Comparison of ENCODE assay signal across 8 cellular contexts in genomic region chr6:4017847-4018193, GRCh38.
DNase-seq lines count a peak whose midpoint lies in the region; ATAC-seq and TF ChIP-seq lines count a peak whose summit lies in the region.

No MANE protein-coding gene starts in this region.

- H3K9me3 ChIP-seq in HEK293 (ENCODE audit: control insufficient read depth, insufficient read depth, low read depth, low read length) (no peaks in the 10 kb centered on the region), mucosa of descending colon (no peaks in the 10 kb centered on the region)

- H3K4me3 ChIP-seq in HEK293 (ENCODE audit: low read depth, low read length), result peak overlapping the region; percentile 93
- H3K4me3 ChIP-seq in mucosa of descending colon, result peak overlapping the region; percentile 54

- POLR2A ChIA-PET in HEK293 (lab: Yijun Ruan, JAX), result interaction anchor here (0.6 to 1.9 kb wide), 7 partner anchors 10 to 679 kb away, joined by 3 to 14 read pairs (median 4); partner anchors contain the start of gene ECI2

- no peak for ATAC-seq in mucosa of descending colon
- no peak for ATAC-seq in GM19463 (IDR thresholded peaks at IDR 0.05; ENCODE audit: unreplicated experiment)
- ATAC-seq in HG03565 (IDR thresholded peaks at IDR 0.05; ENCODE audit: unreplicated experiment), result no peak

- H3K36me3 ChIP-seq in HEK293 (ENCODE audit: control insufficient read depth in 2 of 2, insufficient read depth in 1 of 2, low read length in 2 of 2) (peaks cover 13 to 20% of the 10 kb centered on the region in 2 experiments), mucosa of descending colon (ENCODE audit: low read depth) (no peaks in the 10 kb centered on the region)

- peaks cover 3% of the 10 kb centered on the region; the same call in 1 of the 2 replicates for H3K4me1 ChIP-seq in HEK293 (ENCODE audit: control insufficient read depth, insufficient read depth, low read length)
- H3K4me1 ChIP-seq in mucosa of descending colon (ENCODE audit: low read depth), result peaks cover 28% of the 10 kb centered on the region

- TF ChIP-seq CTCF in HEK293 (tag by site-specific recombination; IDR thresholded peaks at IDR 0.05) (no peak), mucosa of descending colon (IDR thresholded peaks at IDR 0.05) (no peak)

- CTCF ChIA-PET in HEK293 (lab: Yijun Ruan, JAX), result interaction anchor here (0.6 to 1.5 kb wide), 9 partner anchors 15 to 852 kb away, joined by 3 to 7 read pairs (median 3); no protein-coding TSS in a partner anchor

- H3K27ac ChIP-seq in HEK293 (ENCODE audit: extremely low read depth, low read depth, low read length) (peak overlapping the region; percentile 100), cingulate gyrus (ENCODE audit: low read depth, low read length) (peak overlapping the region; percentile 88)

- peak; percentile 50 for DNase-seq in D341Med (ENCODE audit: low spot score)
- peak; percentile 84 for DNase-seq in OCI-M1 (lab: John Stamatoyannopoulos, UW)
- no peak for DNase-seq in mucosa of descending colon
- DNase-seq in NCI-H187 treated with DMSO at 0.1 percent for 48 hours (lab: John Stamatoyannopoulos, UW), result no peak

- intact Hi-C loops in mucosa of descending colon (cut with DNase I, micrococcal nuclease), result no loop called here

TF ChIP-seq in HEK293, 187 proteins besides CTCF, POLR2A, EP300 and RAD21:
- TF ChIP-seq ZNF692 (tag by site-specific recombination; IDR thresholded peaks at IDR 0.05) (no peak), ZNF549 (tag by site-specific recombination; IDR thresholded peaks at IDR 0.05) (no peak), ZNF518A (tag by site-specific recombination; conservative IDR thresholded peaks at IDR 0.05; ENCODE audit: low read depth) (no peak), INSM2 (tag by site-specific recombination; IDR thresholded peaks at IDR 0.05) (no peak), ZNF426 (tag by site-specific recombination; IDR thresholded peaks at IDR 0.05) (no peak), ZNF488 (tag by site-specific recombination; IDR thresholded peaks at IDR 0.05) (no peak), ZNF777 (tag by site-specific recombination; IDR thresholded peaks at IDR 0.05; ENCODE audit: borderline replicate concordance) (no peak), ZNF600 (tag by site-specific recombination; IDR thresholded peaks at IDR 0.05) (no peak), PRDM6 (tag by site-specific recombination; IDR thresholded peaks at IDR 0.05) (peak; percentile 46; the same call in 1 of the 2 replicates), KLF16 (tag by site-specific recombination; IDR thresholded peaks at IDR 0.05) (no peak), SALL2 (tag by site-specific recombination; IDR thresholded peaks at IDR 0.05; ENCODE audit: borderline replicate concordance) (no peak), IKZF3 (tag by site-specific recombination; IDR thresholded peaks at IDR 0.05) (0 out of 2 replicates have a peak, but pooled peaks have one; percentile 6), OSR2 (tag by site-specific recombination; IDR thresholded peaks at IDR 0.05) (no peak)

Comparison
In these comparisons a context has a peak if more than half of its experiments do, and no peak if none do; other contexts are left out.
1. DNase-seq: peak in D341Med (single experiment) and OCI-M1 (single experiment); none in mucosa of descending colon (0 of 3) and NCI-H187 treated with DMSO at 0.1 percent for 48 hours (single experiment).